1 cellular context compared by ENCODE assay signal in the genomic region with DNA sequence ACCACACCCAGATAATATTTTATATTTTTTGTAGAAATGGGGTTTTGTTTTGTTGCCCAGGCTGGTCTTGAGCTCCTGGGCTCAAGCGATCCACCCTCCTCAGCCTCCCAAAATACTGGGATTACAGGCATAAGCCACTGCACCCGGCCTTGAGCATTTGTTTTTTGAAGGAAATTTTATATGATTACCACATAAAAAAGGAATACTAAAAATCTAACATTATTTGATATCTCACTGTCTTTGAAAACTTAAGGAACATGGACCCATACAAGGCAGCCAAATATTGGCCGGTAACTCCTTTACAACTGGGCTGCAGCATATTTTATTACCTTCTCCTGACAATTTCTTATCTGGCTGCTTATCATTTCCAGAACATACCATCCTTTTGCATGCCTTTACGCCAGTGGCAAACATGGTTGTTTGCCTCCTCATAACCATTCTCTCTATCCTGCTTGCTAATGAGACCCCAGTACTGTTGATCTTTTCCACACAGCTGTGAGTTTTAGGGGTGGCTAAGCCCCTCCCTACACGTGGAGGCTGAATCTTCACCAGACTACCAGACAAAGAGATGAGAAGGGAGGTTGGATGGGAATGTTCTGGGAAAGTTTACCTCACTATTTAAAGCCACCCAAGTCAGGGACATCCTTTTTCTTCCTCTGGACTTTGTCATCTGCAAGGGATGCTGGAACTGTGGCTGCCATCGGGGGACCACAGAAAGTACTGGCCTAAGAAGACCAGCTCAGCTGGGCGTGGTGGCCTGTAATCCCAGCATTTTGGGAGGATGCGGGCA.
TF ChIP-seq lines count a peak whose summit lies in the region.

No MANE protein-coding gene starts in this region.

TF ChIP-seq in K562, 482 proteins besides CTCF, POLR2A, EP300 and RAD21 (continued from another document and continues in another):
- TF ChIP-seq, protein P1, sequence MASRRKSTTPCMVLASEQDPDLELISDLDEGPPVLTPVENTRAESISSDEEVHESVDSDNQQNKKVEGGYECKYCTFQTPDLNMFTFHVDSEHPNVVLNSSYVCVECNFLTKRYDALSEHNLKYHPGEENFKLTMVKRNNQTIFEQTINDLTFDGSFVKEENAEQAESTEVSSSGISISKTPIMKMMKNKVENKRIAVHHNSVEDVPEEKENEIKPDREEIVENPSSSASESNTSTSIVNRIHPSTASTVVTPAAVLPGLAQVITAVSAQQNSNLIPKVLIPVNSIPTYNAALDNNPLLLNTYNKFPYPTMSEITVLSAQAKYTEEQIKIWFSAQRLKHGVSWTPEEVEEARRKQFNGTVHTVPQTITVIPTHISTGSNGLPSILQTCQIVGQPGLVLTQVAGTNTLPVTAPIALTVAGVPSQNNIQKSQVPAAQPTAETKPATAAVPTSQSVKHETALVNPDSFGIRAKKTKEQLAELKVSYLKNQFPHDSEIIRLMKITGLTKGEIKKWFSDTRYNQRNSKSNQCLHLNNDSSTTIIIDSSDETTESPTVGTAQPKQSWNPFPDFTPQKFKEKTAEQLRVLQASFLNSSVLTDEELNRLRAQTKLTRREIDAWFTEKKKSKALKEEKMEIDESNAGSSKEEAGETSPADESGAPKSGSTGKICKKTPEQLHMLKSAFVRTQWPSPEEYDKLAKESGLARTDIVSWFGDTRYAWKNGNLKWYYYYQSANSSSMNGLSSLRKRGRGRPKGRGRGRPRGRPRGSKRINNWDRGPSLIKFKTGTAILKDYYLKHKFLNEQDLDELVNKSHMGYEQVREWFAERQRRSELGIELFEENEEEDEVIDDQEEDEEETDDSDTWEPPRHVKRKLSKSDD (conservative IDR thresholded peaks at IDR 0.05; ENCODE audit: low read length), result 0 out of 2 replicates have a peak, but pooled peaks have one; percentile 8
- TF ChIP-seq, protein P2, sequence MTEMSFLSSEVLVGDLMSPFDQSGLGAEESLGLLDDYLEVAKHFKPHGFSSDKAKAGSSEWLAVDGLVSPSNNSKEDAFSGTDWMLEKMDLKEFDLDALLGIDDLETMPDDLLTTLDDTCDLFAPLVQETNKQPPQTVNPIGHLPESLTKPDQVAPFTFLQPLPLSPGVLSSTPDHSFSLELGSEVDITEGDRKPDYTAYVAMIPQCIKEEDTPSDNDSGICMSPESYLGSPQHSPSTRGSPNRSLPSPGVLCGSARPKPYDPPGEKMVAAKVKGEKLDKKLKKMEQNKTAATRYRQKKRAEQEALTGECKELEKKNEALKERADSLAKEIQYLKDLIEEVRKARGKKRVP (CRISPR knock-in tag; IDR thresholded peaks at IDR 0.05), result no peak
- TF ChIP-seq ZNF41 (CRISPR knock-in tag; conservative IDR thresholded peaks at IDR 0.05) (0 out of 2 replicates have a peak, but pooled peaks have one; percentile 9), COPS2 (conservative IDR thresholded peaks at IDR 0.05) (no peak), ZNF696 (CRISPR knock-in tag; conservative IDR thresholded peaks at IDR 0.05) (no peak), CBFB (CRISPR knock-in tag; IDR thresholded peaks at IDR 0.05) (peak; percentile 72; the same call in 1 of the 2 replicates), RHOXF2B (CRISPR knock-in tag; conservative IDR thresholded peaks at IDR 0.05) (peak; percentile 81; the same call in 1 of the 2 replicates), BACH1 (tag; IDR thresholded peaks at IDR 0.05) (peak; percentile 53; the same call in 1 of the 2 replicates), KDM4B (IDR thresholded peaks at IDR 0.05; ENCODE audit: borderline replicate concordance in 2 of 2, low read depth in 1 of 2) (no peak), BCL6 (CRISPR knock-in tag; IDR thresholded peaks at IDR 0.05) (no peak), IRF2 (CRISPR knock-in tag; IDR thresholded peaks at IDR 0.05) (no peak)
- TF ChIP-seq, protein P3, sequence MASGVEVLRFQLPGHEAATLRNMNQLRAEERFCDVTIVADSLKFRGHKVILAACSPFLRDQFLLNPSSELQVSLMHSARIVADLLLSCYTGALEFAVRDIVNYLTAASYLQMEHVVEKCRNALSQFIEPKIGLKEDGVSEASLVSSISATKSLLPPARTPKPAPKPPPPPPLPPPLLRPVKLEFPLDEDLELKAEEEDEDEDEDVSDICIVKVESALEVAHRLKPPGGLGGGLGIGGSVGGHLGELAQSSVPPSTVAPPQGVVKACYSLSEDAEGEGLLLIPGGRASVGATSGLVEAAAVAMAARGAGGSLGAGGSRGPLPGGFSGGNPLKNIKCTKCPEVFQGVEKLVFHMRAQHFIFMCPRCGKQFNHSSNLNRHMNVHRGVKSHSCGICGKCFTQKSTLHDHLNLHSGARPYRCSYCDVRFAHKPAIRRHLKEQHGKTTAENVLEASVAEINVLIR (CRISPR knock-in tag; IDR thresholded peaks at IDR 0.05), result 0 out of 2 replicates have a peak, but pooled peaks have one; percentile 29
- TF ChIP-seq, protein P4, sequence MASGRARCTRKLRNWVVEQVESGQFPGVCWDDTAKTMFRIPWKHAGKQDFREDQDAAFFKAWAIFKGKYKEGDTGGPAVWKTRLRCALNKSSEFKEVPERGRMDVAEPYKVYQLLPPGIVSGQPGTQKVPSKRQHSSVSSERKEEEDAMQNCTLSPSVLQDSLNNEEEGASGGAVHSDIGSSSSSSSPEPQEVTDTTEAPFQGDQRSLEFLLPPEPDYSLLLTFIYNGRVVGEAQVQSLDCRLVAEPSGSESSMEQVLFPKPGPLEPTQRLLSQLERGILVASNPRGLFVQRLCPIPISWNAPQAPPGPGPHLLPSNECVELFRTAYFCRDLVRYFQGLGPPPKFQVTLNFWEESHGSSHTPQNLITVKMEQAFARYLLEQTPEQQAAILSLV (tag; IDR thresholded peaks at IDR 0.05), result no peak
- TF ChIP-seq, protein P5, sequence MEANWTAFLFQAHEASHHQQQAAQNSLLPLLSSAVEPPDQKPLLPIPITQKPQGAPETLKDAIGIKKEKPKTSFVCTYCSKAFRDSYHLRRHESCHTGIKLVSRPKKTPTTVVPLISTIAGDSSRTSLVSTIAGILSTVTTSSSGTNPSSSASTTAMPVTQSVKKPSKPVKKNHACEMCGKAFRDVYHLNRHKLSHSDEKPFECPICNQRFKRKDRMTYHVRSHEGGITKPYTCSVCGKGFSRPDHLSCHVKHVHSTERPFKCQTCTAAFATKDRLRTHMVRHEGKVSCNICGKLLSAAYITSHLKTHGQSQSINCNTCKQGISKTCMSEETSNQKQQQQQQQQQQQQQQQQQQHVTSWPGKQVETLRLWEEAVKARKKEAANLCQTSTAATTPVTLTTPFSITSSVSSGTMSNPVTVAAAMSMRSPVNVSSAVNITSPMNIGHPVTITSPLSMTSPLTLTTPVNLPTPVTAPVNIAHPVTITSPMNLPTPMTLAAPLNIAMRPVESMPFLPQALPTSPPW (CRISPR knock-in tag; IDR thresholded peaks at IDR 0.05), result no peak
- TF ChIP-seq, protein P6, sequence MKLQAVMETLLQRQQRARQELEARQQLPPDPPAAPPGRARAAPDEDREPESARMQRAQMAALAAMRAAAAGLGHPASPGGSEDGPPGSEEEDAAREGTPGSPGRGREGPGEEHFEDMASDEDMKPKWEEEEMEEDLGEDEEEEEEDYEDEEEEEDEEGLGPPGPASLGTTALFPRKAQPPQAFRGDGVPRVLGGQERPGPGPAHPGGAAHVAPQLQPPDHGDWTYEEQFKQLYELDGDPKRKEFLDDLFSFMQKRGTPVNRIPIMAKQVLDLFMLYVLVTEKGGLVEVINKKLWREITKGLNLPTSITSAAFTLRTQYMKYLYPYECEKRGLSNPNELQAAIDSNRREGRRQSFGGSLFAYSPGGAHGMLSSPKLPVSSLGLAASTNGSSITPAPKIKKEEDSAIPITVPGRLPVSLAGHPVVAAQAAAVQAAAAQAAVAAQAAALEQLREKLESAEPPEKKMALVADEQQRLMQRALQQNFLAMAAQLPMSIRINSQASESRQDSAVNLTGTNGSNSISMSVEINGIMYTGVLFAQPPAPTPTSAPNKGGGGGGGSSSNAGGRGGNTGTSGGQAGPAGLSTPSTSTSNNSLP (IDR thresholded peaks at IDR 0.05; ENCODE audit: borderline replicate concordance, low read depth, low read length), result no peak; the same call in 1 of the 2 replicates
- TF ChIP-seq, protein P7, sequence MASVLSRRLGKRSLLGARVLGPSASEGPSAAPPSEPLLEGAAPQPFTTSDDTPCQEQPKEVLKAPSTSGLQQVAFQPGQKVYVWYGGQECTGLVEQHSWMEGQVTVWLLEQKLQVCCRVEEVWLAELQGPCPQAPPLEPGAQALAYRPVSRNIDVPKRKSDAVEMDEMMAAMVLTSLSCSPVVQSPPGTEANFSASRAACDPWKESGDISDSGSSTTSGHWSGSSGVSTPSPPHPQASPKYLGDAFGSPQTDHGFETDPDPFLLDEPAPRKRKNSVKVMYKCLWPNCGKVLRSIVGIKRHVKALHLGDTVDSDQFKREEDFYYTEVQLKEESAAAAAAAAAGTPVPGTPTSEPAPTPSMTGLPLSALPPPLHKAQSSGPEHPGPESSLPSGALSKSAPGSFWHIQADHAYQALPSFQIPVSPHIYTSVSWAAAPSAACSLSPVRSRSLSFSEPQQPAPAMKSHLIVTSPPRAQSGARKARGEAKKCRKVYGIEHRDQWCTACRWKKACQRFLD (CRISPR knock-in tag; IDR thresholded peaks at IDR 0.05), result no peak
- TF ChIP-seq, protein P8, sequence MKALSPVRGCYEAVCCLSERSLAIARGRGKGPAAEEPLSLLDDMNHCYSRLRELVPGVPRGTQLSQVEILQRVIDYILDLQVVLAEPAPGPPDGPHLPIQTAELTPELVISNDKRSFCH (CRISPR knock-in tag; IDR thresholded peaks at IDR 0.05), result no peak
- TF ChIP-seq, protein P8 (tag; IDR thresholded peaks at IDR 0.05), result 0 out of 2 replicates have a peak, but pooled peaks have one; percentile 74
- TF ChIP-seq, protein P9, sequence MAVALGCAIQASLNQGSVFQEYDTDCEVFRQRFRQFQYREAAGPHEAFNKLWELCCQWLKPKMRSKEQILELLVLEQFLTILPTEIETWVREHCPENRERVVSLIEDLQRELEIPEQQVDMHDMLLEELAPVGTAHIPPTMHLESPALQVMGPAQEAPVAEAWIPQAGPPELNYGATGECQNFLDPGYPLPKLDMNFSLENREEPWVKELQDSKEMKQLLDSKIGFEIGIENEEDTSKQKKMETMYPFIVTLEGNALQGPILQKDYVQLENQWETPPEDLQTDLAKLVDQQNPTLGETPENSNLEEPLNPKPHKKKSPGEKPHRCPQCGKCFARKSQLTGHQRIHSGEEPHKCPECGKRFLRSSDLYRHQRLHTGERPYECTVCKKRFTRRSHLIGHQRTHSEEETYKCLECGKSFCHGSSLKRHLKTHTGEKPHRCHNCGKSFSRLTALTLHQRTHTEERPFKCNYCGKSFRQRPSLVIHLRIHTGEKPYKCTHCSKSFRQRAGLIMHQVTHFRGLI (CRISPR knock-in tag; IDR thresholded peaks at IDR 0.05), result peak; percentile 59; the same call in 1 of the 2 replicates
- TF ChIP-seq, protein P10, sequence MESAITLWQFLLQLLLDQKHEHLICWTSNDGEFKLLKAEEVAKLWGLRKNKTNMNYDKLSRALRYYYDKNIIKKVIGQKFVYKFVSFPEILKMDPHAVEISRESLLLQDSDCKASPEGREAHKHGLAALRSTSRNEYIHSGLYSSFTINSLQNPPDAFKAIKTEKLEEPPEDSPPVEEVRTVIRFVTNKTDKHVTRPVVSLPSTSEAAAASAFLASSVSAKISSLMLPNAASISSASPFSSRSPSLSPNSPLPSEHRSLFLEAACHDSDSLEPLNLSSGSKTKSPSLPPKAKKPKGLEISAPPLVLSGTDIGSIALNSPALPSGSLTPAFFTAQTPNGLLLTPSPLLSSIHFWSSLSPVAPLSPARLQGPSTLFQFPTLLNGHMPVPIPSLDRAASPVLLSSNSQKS (CRISPR knock-in tag; IDR thresholded peaks at IDR 0.05), result no peak
- TF ChIP-seq, protein P11, sequence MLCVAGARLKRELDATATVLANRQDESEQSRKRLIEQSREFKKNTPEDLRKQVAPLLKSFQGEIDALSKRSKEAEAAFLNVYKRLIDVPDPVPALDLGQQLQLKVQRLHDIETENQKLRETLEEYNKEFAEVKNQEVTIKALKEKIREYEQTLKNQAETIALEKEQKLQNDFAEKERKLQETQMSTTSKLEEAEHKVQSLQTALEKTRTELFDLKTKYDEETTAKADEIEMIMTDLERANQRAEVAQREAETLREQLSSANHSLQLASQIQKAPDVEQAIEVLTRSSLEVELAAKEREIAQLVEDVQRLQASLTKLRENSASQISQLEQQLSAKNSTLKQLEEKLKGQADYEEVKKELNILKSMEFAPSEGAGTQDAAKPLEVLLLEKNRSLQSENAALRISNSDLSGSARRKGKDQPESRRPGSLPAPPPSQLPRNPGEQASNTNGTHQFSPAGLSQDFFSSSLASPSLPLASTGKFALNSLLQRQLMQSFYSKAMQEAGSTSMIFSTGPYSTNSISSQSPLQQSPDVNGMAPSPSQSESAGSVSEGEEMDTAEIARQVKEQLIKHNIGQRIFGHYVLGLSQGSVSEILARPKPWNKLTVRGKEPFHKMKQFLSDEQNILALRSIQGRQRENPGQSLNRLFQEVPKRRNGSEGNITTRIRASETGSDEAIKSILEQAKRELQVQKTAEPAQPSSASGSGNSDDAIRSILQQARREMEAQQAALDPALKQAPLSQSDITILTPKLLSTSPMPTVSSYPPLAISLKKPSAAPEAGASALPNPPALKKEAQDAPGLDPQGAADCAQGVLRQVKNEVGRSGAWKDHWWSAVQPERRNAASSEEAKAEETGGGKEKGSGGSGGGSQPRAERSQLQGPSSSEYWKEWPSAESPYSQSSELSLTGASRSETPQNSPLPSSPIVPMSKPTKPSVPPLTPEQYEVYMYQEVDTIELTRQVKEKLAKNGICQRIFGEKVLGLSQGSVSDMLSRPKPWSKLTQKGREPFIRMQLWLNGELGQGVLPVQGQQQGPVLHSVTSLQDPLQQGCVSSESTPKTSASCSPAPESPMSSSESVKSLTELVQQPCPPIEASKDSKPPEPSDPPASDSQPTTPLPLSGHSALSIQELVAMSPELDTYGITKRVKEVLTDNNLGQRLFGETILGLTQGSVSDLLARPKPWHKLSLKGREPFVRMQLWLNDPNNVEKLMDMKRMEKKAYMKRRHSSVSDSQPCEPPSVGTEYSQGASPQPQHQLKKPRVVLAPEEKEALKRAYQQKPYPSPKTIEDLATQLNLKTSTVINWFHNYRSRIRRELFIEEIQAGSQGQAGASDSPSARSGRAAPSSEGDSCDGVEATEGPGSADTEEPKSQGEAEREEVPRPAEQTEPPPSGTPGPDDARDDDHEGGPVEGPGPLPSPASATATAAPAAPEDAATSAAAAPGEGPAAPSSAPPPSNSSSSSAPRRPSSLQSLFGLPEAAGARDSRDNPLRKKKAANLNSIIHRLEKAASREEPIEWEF (CRISPR knock-in tag; IDR thresholded peaks at IDR 0.05), result no peak
- TF ChIP-seq, protein P12, sequence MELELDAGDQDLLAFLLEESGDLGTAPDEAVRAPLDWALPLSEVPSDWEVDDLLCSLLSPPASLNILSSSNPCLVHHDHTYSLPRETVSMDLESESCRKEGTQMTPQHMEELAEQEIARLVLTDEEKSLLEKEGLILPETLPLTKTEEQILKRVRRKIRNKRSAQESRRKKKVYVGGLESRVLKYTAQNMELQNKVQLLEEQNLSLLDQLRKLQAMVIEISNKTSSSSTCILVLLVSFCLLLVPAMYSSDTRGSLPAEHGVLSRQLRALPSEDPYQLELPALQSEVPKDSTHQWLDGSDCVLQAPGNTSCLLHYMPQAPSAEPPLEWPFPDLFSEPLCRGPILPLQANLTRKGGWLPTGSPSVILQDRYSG (tag; conservative IDR thresholded peaks at IDR 0.05; ENCODE audit: low read depth), result peak; percentile 91
- TF ChIP-seq, protein P13, sequence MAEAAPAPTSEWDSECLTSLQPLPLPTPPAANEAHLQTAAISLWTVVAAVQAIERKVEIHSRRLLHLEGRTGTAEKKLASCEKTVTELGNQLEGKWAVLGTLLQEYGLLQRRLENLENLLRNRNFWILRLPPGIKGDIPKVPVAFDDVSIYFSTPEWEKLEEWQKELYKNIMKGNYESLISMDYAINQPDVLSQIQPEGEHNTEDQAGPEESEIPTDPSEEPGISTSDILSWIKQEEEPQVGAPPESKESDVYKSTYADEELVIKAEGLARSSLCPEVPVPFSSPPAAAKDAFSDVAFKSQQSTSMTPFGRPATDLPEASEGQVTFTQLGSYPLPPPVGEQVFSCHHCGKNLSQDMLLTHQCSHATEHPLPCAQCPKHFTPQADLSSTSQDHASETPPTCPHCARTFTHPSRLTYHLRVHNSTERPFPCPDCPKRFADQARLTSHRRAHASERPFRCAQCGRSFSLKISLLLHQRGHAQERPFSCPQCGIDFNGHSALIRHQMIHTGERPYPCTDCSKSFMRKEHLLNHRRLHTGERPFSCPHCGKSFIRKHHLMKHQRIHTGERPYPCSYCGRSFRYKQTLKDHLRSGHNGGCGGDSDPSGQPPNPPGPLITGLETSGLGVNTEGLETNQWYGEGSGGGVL (CRISPR knock-in tag; IDR thresholded peaks at IDR 0.05), result 0 out of 2 replicates have a peak, but pooled peaks have one; percentile 3
